19 cellular contexts compared by ENCODE assay signal in genomic region chr1:248855580-248855979, GRCh38. TPM values are rescaled to one million over a fixed set of nuclear protein-coding genes. Genes with fewer than 3 reads are reported as not detected.
DNase-seq lines count a peak whose midpoint lies in the region; ATAC-seq and TF ChIP-seq lines count a peak whose summit lies in the region.
"Had no signal": no experiment of that assay in that cellular context is flagged by ENCODE, and none has a peak within 500 bp of the region (broad histone marks: within the 10 kb centered on the region; RNA-seq: fewer than 3 reads in every experiment).

No MANE protein-coding gene starts in this region.

- no peak overlapping the region for H3K23ac ChIP-seq in trophoblast cell (ENCODE audit: low read length)

- TF ChIP-seq CTCF in SU-DHL-6 (IDR thresholded peaks at IDR 0.05; ENCODE audit: insufficient read depth, low read length, poor library complexity, severe bottlenecking) = no peak
- TF ChIP-seq CTCF in dorsolateral prefrontal cortex (IDR thresholded peaks at IDR 0.05 in 54 of 56, conservative IDR thresholded peaks at IDR 0.05 in 2 of 56; ENCODE audit: low read depth in 1 of 56, partially characterized antibody in 56 of 56) = no peak
- TF ChIP-seq CTCF in thyroid gland (IDR thresholded peaks at IDR 0.05) = no peak

- peaks cover 9% of the 10 kb centered on the region; the same call in 1 of the 2 replicates for H3K79me2 ChIP-seq in SU-DHL-6 (ENCODE audit: insufficient read depth, low read length)
- peaks cover 13% of the 10 kb centered on the region for H3K79me2 ChIP-seq in trophoblast cell (ENCODE audit: control insufficient read depth, insufficient read depth, low read length, poor library complexity)

- H4K12ac ChIP-seq in trophoblast cell (ENCODE audit: low read depth, low read length) = peak overlapping the region; percentile 11

- peaks cover 17% of the 10 kb centered on the region for H3K79me1 ChIP-seq in trophoblast cell (ENCODE audit: low read length)

- H3K9me3 ChIP-seq in CD4-positive, CD25-positive, alpha-beta regulatory T cell (ENCODE audit: control insufficient read depth in 2 of 2, low read length in 2 of 2) = no peaks in the 10 kb centered on the region
- H3K9me3 ChIP-seq in SU-DHL-6 (ENCODE audit: insufficient read depth, low read length) (no peaks in the 10 kb centered on the region), trophoblast cell (ENCODE audit: insufficient read depth, low read depth, low read length) (peaks cover 2% of the 10 kb centered on the region), thyroid gland (no peaks in the 10 kb centered on the region)
- H3K9me3 ChIP-seq: HAP-1, SJSA1 had no signal

- no peak overlapping the region for H2BK12ac ChIP-seq in trophoblast cell (ENCODE audit: low read length)

- H3K36me3 Mint-ChIP-seq in CD4-positive, CD25-positive, alpha-beta regulatory T cell = peaks cover 11% of the 10 kb centered on the region

- WGBS in trophoblast cell (ENCODE audit: extremely low coverage, insufficient coverage, insufficient read length) = no CpG with 5 or more reads among the region's 6 CpGs
- 92 to 97% methylated on average over 5 of the region's 6 CpGs for WGBS in thyroid gland, 2 donors

- H3F3A ChIP-seq in SU-DHL-6 (ENCODE audit: insufficient read depth) = no peaks in the 10 kb centered on the region

- intact Hi-C loops in dorsolateral prefrontal cortex (cut with DNase I) (no loop called here), thyroid gland (cut with DNase I) (no loop called here)

- H3K27ac ChIP-seq in CD4-positive, CD25-positive, alpha-beta regulatory T cell (ENCODE audit: insufficient read depth, low read length, poor library complexity, severe bottlenecking) = no peak overlapping the region
- no peak overlapping the region for H3K27ac ChIP-seq in SU-DHL-6 (ENCODE audit: low read depth, low read length)
- peak overlapping the region in 34 of 59 donors; percentile 3 to 95 (median 38) for H3K27ac ChIP-seq in dorsolateral prefrontal cortex
- no peak overlapping the region for H3K27ac ChIP-seq in trophoblast cell (ENCODE audit: low read depth, low read length)
- no peak overlapping the region for H3K27ac ChIP-seq in thyroid gland
- H3K27ac ChIP-seq: HL-60, SJSA1 had no signal

- no peak overlapping the region for H2AFZ ChIP-seq in SU-DHL-6 (ENCODE audit: low read depth, low read length, severe bottlenecking)
- H2AFZ ChIP-seq in trophoblast cell (ENCODE audit: insufficient read depth, low read length, poor library complexity) = no peak overlapping the region

- no peaks in the 10 kb centered on the region for H3K27me3 ChIP-seq in CD4-positive, CD25-positive, alpha-beta regulatory T cell (ENCODE audit: control insufficient read depth, insufficient read depth, low read length)
- no peaks in the 10 kb centered on the region for H3K27me3 ChIP-seq in SU-DHL-6 (ENCODE audit: low read length)
- no peaks in the 10 kb centered on the region for H3K27me3 ChIP-seq in dorsolateral prefrontal cortex
- H3K27me3 ChIP-seq in trophoblast cell (ENCODE audit: insufficient read depth, low read length) = no peaks in the 10 kb centered on the region
- H3K27me3 ChIP-seq in thyroid gland = no peaks in the 10 kb centered on the region
- H3K27me3 ChIP-seq: SJSA1 had no signal

- H3K4ac ChIP-seq in trophoblast cell (ENCODE audit: low read depth, low read length) = no peak overlapping the region

- peak overlapping the region in 1 of 4 donors; percentile 75 for H3K4me3 Mint-ChIP-seq in CD4-positive, CD25-positive, alpha-beta regulatory T cell
- H3K4me3 Mint-ChIP-seq: B cell; CD8-positive, alpha-beta T cell had no signal

- peaks cover 7 to 57% (median 29%) of the 10 kb centered on the region in 4 donors for H3K4me1 Mint-ChIP-seq in CD4-positive, CD25-positive, alpha-beta regulatory T cell

- H3K4me2 ChIP-seq in SU-DHL-6 (ENCODE audit: low read depth, low read length, poor library complexity, severe bottlenecking) (no peak overlapping the region), trophoblast cell (ENCODE audit: low read length) (no peak overlapping the region)

- TF ChIP-seq POLR2A in thyroid gland (IDR thresholded peaks at IDR 0.05) = no peak

- H3K4me1 ChIP-seq in CD4-positive, CD25-positive, alpha-beta regulatory T cell (ENCODE audit: control insufficient read depth, insufficient read depth, low read length, poor library complexity, severe bottlenecking) = peaks cover 23% of the 10 kb centered on the region
- H3K4me1 ChIP-seq in trophoblast cell (ENCODE audit: control insufficient read depth in 1 of 2, insufficient read depth in 2 of 2, low read length in 2 of 2) (peaks cover 11% of the 10 kb centered on the region in 2 experiments), thyroid gland (peaks cover 15 to 18% of the 10 kb centered on the region in 2 donors)

- no peaks in the 10 kb centered on the region for H3K9me3 Mint-ChIP-seq in CD4-positive, CD25-positive, alpha-beta regulatory T cell
- H3K9me3 Mint-ChIP-seq: CD8-positive, alpha-beta T cell had no signal

- H3K4me3 ChIP-seq in CD4-positive, CD25-positive, alpha-beta regulatory T cell (ENCODE audit: low read depth, low read length) = no peak overlapping the region
- H3K4me3 ChIP-seq in SU-DHL-6 (ENCODE audit: insufficient read depth, low read length, poor library complexity, severe bottlenecking) (no peak overlapping the region), dorsolateral prefrontal cortex (no peak overlapping the region), trophoblast cell (ENCODE audit: low read depth, low read length) (no peak overlapping the region), thyroid gland (replicated peaks in 1 of 3) (no peak overlapping the region)
- H3K4me3 ChIP-seq: HAP-1, SJSA1 had no signal

- no peak for DNase-seq in CD4-positive, CD25-positive, alpha-beta regulatory T cell
- no peak for DNase-seq in dorsolateral prefrontal cortex
- no peak for DNase-seq in trophoblast cell
- no peak for DNase-seq in COR-L47 (lab: John Stamatoyannopoulos, UW)
- DNase-seq in NAMALWA (ENCODE audit: low spot score) = no peak
- no peak for DNase-seq in thyroid gland
- no peak for DNase-seq in glomerular visceral epithelial cell (ENCODE audit: extremely low spot score)
- DNase-seq: CD8-positive, alpha-beta T cell; DMS79 treated with DMSO at 0.1 percent for 48 hours; NCI-H146; NCI-H2081; NCI-H510A; NCI-H774; RPMI8226 had no signal

- H3K27me3 Mint-ChIP-seq in CD4-positive, CD25-positive, alpha-beta regulatory T cell = no peaks in the 10 kb centered on the region
- H3K27me3 Mint-ChIP-seq: B cell had no signal

- H3K9ac ChIP-seq in SU-DHL-6 (ENCODE audit: low read length) = 0 out of 2 replicates have a peak overlapping the region, but pooled peaks have one; percentile 82
- no peak overlapping the region for H3K9ac ChIP-seq in trophoblast cell (ENCODE audit: low read length)

- no peaks in the 10 kb centered on the region for H3K9me2 ChIP-seq in SU-DHL-6 (replicated peaks; ENCODE audit: insufficient read depth, low read length)

- H4K8ac ChIP-seq in trophoblast cell (ENCODE audit: low read depth, low read length) = no peak overlapping the region

- H3K36me3 ChIP-seq in CD4-positive, CD25-positive, alpha-beta regulatory T cell (ENCODE audit: control insufficient read depth, insufficient read depth, low read length) = peaks cover 3% of the 10 kb centered on the region
- H3K36me3 ChIP-seq in SU-DHL-6 (ENCODE audit: low read length) (no peaks in the 10 kb centered on the region), trophoblast cell (ENCODE audit: control insufficient read depth in 1 of 2, insufficient read depth in 2 of 2, low read length in 2 of 2) (peaks cover 23 to 35% of the 10 kb centered on the region in 2 experiments), thyroid gland (peaks cover 0 to under 1% of the 10 kb centered on the region in 2 donors)

- H4K91ac ChIP-seq in trophoblast cell (ENCODE audit: low read depth, low read length) = no peak overlapping the region

- peak overlapping the region in 2 of 3 donors; percentile 33 to 86 for H3K27ac Mint-ChIP-seq in CD4-positive, CD25-positive, alpha-beta regulatory T cell
- H3K27ac Mint-ChIP-seq: CD8-positive, alpha-beta T cell had no signal

- H3K18ac ChIP-seq in trophoblast cell (ENCODE audit: low read length) = no peak overlapping the region

- no peak overlapping the region for H2BK5ac ChIP-seq in trophoblast cell (ENCODE audit: low read depth, low read length, poor library complexity)

- H3K14ac ChIP-seq in trophoblast cell (ENCODE audit: low read length) = no peak overlapping the region

- H2AK5ac ChIP-seq in trophoblast cell (ENCODE audit: low read length) = no peak overlapping the region

- no peaks in the 10 kb centered on the region for H4K20me1 ChIP-seq in SU-DHL-6 (ENCODE audit: low read depth, low read length)

- no peak for ATAC-seq in CD4-positive, CD25-positive, alpha-beta regulatory T cell (ENCODE audit: low read depth in 2 of 2)
- ATAC-seq: CD8-positive, alpha-beta T cell had no signal

- H2BK120ac ChIP-seq in trophoblast cell (ENCODE audit: insufficient read depth, low read length, poor library complexity) = no peak overlapping the region

RNA-seq across cellular contexts. Expression of gene ZNF692, which starts 3.3 kb away (rescaled TPM):
- 50.6 TPM for total RNA-seq in CD4-positive, CD25-positive, alpha-beta regulatory T cell
- 1 to 10 TPM; 6.0 to 9.8 (median 7.2) TPM for polyA plus RNA-seq in CD4-positive, CD25-positive, alpha-beta regulatory T cell
- total RNA-seq in dorsolateral prefrontal cortex = 100 to 1,000 TPM in 5 of 120 experiments, 10 to 100 TPM in 115; 27.9 to 117 (median 68.8) TPM
- 23.6 and 24.7 TPM in 2 replicates for polyA plus RNA-seq in trophoblast cell (2013)
- total RNA-seq in thyroid gland = 10 to 100 TPM; 17.2 to 59.7 (median 34.1) TPM

RNA-seq across cellular contexts. Expression of gene ZNF672, which starts 17.6 kb away (rescaled TPM):
- 39.1 TPM for total RNA-seq in CD4-positive, CD25-positive, alpha-beta regulatory T cell
- polyA plus RNA-seq in CD4-positive, CD25-positive, alpha-beta regulatory T cell = 10 to 100 TPM; 24.8 to 33.3 (median 27.5) TPM
- 10 to 100 TPM; 15.9 to 43.0 (median 23.4) TPM for total RNA-seq in dorsolateral prefrontal cortex
- polyA plus RNA-seq in trophoblast cell (2013) = 40.2 and 42.1 TPM in 2 replicates
- total RNA-seq in thyroid gland = 10 to 100 TPM; 43.5 to 82.2 (median 53.7) TPM

RNA-seq across cellular contexts. Expression of gene SH3BP5L, which starts 29.9 kb away (rescaled TPM):
- 18.3 TPM for total RNA-seq in CD4-positive, CD25-positive, alpha-beta regulatory T cell
- polyA plus RNA-seq in CD4-positive, CD25-positive, alpha-beta regulatory T cell = 1 to 10 TPM; 2.2 to 6.5 (median 4.5) TPM
- total RNA-seq in dorsolateral prefrontal cortex = 10 to 100 TPM; 24.9 to 51.7 (median 37.5) TPM
- 21.2 and 22.7 TPM in 2 replicates for polyA plus RNA-seq in trophoblast cell (2013)
- 10 to 100 TPM; 25.2 to 32.0 (median 30.0) TPM for total RNA-seq in thyroid gland

RNA-seq across cellular contexts. Expression of gene PGBD2, which starts 50.5 kb away (rescaled TPM):
- 3.2 TPM for total RNA-seq in CD4-positive, CD25-positive, alpha-beta regulatory T cell
- polyA plus RNA-seq in CD4-positive, CD25-positive, alpha-beta regulatory T cell = 10 to 100 TPM in 1 of 4 donors, 1 to 10 TPM in 3; 7.2 to 10.8 (median 8.3) TPM
- total RNA-seq in dorsolateral prefrontal cortex (10 to 100 TPM in 1 of 120 experiments, 1 to 10 TPM in 119; 3.2 to 11.1 (median 6.2) TPM), thyroid gland (10 to 100 TPM; 10.0 to 20.3 (median 14.4) TPM)
- 4.0 and 4.3 TPM in 2 replicates for polyA plus RNA-seq in trophoblast cell (2013)

Comparison
In these comparisons a context has a peak if more than half of its experiments do, and no peak if none do; other contexts are left out.
1. H3K27ac ChIP-seq: peak in dorsolateral prefrontal cortex (34 of 59); none in CD4-positive, CD25-positive, alpha-beta regulatory T cell (single experiment), SU-DHL-6 (single experiment), trophoblast cell (single experiment) and thyroid gland (0 of 3).